1 cellular context compared by ENCODE assay signal in the genomic region with DNA sequence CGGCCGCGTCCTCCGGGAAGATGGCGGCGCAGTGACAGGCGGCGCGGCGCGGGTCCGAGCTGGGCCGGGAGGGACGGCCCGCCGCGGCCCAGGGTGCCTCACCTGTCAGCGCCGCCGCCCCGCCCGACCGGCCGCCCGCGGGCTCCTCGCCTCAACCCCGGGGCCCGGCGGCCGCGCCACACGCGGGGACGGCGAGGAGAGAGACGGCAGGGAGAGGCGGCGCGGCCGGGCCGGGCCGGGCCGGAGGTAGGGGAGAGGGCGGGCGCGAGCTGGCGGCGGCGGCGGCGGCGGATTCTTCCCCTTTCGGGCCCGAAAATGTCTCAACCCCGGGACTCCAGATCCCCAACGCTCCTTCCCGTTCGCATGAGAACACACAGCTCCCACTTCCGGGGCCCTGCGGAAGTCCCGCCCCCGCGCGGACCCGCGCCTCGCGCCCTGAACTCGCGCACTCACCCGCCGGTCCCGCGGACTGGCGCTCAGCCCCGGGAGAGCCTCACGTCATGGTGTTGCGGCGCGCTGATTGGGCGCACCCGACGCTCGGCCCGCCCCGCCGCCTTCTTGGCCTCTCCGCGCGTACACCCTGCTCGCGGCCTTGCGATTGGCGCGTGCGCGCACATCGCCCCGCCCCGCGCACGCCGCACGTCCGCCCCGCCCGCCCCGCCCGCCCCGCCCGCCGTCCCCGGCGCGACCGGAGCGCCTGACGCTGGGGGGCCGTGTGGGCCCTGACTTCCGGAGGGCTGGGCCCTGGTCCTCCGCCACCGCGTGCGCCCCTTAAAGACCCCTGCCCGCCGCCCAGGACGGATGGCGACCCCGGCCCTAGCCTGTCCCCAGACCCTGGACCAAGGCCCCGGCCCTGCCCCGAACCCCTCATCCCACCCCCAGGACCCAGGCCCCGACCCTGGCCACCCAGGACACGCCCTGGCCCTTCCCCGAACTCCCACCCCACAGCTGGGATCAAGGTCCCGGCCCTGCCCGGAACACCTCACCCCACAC.
TF ChIP-seq lines count a peak whose summit lies in the region.

A gene (minus strand): TSS at position 380 of the 993 bp plus-strand sequence. CDS start 45,984 bp downstream, outside the sequence.

TF ChIP-seq in HepG2, 621 proteins besides CTCF, POLR2A, EP300 and RAD21 (continued from another document and continues in another):
- TF ChIP-seq, protein P1, sequence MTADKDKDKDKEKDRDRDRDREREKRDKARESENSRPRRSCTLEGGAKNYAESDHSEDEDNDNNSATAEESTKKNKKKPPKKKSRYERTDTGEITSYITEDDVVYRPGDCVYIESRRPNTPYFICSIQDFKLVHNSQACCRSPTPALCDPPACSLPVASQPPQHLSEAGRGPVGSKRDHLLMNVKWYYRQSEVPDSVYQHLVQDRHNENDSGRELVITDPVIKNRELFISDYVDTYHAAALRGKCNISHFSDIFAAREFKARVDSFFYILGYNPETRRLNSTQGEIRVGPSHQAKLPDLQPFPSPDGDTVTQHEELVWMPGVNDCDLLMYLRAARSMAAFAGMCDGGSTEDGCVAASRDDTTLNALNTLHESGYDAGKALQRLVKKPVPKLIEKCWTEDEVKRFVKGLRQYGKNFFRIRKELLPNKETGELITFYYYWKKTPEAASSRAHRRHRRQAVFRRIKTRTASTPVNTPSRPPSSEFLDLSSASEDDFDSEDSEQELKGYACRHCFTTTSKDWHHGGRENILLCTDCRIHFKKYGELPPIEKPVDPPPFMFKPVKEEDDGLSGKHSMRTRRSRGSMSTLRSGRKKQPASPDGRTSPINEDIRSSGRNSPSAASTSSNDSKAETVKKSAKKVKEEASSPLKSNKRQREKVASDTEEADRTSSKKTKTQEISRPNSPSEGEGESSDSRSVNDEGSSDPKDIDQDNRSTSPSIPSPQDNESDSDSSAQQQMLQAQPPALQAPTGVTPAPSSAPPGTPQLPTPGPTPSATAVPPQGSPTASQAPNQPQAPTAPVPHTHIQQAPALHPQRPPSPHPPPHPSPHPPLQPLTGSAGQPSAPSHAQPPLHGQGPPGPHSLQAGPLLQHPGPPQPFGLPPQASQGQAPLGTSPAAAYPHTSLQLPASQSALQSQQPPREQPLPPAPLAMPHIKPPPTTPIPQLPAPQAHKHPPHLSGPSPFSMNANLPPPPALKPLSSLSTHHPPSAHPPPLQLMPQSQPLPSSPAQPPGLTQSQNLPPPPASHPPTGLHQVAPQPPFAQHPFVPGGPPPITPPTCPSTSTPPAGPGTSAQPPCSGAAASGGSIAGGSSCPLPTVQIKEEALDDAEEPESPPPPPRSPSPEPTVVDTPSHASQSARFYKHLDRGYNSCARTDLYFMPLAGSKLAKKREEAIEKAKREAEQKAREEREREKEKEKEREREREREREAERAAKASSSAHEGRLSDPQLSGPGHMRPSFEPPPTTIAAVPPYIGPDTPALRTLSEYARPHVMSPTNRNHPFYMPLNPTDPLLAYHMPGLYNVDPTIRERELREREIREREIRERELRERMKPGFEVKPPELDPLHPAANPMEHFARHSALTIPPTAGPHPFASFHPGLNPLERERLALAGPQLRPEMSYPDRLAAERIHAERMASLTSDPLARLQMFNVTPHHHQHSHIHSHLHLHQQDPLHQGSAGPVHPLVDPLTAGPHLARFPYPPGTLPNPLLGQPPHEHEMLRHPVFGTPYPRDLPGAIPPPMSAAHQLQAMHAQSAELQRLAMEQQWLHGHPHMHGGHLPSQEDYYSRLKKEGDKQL (CRISPR knock-in tag; IDR thresholded peaks at IDR 0.05; ENCODE audit: low read depth): no peak
- TF ChIP-seq, protein P2, sequence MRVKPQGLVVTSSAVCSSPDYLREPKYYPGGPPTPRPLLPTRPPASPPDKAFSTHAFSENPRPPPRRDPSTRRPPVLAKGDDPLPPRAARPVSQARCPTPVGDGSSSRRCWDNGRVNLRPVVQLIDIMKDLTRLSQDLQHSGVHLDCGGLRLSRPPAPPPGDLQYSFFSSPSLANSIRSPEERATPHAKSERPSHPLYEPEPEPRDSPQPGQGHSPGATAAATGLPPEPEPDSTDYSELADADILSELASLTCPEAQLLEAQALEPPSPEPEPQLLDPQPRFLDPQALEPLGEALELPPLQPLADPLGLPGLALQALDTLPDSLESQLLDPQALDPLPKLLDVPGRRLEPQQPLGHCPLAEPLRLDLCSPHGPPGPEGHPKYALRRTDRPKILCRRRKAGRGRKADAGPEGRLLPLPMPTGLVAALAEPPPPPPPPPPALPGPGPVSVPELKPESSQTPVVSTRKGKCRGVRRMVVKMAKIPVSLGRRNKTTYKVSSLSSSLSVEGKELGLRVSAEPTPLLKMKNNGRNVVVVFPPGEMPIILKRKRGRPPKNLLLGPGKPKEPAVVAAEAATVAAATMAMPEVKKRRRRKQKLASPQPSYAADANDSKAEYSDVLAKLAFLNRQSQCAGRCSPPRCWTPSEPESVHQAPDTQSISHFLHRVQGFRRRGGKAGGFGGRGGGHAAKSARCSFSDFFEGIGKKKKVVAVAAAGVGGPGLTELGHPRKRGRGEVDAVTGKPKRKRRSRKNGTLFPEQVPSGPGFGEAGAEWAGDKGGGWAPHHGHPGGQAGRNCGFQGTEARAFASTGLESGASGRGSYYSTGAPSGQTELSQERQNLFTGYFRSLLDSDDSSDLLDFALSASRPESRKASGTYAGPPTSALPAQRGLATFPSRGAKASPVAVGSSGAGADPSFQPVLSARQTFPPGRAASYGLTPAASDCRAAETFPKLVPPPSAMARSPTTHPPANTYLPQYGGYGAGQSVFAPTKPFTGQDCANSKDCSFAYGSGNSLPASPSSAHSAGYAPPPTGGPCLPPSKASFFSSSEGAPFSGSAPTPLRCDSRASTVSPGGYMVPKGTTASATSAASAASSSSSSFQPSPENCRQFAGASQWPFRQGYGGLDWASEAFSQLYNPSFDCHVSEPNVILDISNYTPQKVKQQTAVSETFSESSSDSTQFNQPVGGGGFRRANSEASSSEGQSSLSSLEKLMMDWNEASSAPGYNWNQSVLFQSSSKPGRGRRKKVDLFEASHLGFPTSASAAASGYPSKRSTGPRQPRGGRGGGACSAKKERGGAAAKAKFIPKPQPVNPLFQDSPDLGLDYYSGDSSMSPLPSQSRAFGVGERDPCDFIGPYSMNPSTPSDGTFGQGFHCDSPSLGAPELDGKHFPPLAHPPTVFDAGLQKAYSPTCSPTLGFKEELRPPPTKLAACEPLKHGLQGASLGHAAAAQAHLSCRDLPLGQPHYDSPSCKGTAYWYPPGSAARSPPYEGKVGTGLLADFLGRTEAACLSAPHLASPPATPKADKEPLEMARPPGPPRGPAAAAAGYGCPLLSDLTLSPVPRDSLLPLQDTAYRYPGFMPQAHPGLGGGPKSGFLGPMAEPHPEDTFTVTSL (CRISPR knock-in tag; IDR thresholded peaks at IDR 0.05; ENCODE audit: borderline replicate concordance): no peak
- TF ChIP-seq ZNF782 (CRISPR knock-in tag; IDR thresholded peaks at IDR 0.05; ENCODE audit: borderline replicate concordance): no peak
- TF ChIP-seq NFE2 (CRISPR knock-in tag; IDR thresholded peaks at IDR 0.05): no peak
- peak; percentile 33; the same call in 1 of the 2 replicates for TF ChIP-seq ZNF205 (CRISPR knock-in tag; IDR thresholded peaks at IDR 0.05)
- TF ChIP-seq, protein P3, sequence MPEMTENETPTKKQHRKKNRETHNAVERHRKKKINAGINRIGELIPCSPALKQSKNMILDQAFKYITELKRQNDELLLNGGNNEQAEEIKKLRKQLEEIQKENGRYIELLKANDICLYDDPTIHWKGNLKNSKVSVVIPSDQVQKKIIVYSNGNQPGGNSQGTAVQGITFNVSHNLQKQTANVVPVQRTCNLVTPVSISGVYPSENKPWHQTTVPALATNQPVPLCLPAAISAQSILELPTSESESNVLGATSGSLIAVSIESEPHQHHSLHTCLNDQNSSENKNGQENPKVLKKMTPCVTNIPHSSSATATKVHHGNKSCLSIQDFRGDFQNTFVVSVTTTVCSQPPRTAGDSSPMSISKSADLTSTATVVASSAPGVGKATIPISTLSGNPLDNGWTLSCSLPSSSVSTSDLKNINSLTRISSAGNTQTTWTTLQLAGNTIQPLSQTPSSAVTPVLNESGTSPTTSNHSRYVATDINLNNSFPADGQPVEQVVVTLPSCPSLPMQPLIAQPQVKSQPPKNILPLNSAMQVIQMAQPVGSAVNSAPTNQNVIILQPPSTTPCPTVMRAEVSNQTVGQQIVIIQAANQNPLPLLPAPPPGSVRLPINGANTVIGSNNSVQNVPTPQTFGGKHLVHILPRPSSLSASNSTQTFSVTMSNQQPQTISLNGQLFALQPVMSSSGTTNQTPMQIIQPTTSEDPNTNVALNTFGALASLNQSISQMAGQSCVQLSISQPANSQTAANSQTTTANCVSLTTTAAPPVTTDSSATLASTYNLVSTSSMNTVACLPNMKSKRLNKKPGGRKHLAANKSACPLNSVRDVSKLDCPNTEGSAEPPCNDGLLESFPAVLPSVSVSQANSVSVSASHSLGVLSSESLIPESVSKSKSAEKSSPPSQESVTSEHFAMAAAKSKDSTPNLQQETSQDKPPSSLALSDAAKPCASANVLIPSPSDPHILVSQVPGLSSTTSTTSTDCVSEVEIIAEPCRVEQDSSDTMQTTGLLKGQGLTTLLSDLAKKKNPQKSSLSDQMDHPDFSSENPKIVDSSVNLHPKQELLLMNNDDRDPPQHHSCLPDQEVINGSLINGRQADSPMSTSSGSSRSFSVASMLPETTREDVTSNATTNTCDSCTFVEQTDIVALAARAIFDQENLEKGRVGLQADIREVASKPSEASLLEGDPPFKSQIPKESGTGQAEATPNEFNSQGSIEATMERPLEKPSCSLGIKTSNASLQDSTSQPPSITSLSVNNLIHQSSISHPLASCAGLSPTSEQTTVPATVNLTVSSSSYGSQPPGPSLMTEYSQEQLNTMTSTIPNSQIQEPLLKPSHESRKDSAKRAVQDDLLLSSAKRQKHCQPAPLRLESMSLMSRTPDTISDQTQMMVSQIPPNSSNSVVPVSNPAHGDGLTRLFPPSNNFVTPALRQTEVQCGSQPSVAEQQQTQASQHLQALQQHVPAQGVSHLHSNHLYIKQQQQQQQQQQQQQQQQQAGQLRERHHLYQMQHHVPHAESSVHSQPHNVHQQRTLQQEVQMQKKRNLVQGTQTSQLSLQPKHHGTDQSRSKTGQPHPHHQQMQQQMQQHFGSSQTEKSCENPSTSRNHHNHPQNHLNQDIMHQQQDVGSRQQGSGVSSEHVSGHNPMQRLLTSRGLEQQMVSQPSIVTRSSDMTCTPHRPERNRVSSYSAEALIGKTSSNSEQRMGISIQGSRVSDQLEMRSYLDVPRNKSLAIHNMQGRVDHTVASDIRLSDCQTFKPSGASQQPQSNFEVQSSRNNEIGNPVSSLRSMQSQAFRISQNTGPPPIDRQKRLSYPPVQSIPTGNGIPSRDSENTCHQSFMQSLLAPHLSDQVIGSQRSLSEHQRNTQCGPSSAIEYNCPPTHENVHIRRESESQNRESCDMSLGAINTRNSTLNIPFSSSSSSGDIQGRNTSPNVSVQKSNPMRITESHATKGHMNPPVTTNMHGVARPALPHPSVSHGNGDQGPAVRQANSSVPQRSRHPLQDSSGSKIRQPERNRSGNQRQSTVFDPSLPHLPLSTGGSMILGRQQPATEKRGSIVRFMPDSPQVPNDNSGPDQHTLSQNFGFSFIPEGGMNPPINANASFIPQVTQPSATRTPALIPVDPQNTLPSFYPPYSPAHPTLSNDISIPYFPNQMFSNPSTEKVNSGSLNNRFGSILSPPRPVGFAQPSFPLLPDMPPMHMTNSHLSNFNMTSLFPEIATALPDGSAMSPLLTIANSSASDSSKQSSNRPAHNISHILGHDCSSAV (CRISPR knock-in tag; IDR thresholded peaks at IDR 0.05; ENCODE audit: borderline replicate concordance): no peak
- TF ChIP-seq ATF7 (IDR thresholded peaks at IDR 0.05): no peak
- TF ChIP-seq ATF7 (CRISPR knock-in tag; IDR thresholded peaks at IDR 0.05): no peak
- TF ChIP-seq ATF1 (CRISPR knock-in tag; IDR thresholded peaks at IDR 0.05): no peak
- TF ChIP-seq NRL (CRISPR knock-in tag; IDR thresholded peaks at IDR 0.05; ENCODE audit: borderline replicate concordance): no peak
- peak; percentile 65 for TF ChIP-seq ASH2L (IDR thresholded peaks at IDR 0.05; ENCODE audit: insufficient read length, low read depth, low read length)
- no peak for TF ChIP-seq TCF7 (IDR thresholded peaks at IDR 0.05; ENCODE audit: low read depth)
- TF ChIP-seq SP1 (IDR thresholded peaks at IDR 0.05): no peak
- peak; percentile 45; the same call in 1 of the 2 replicates for TF ChIP-seq SP1 (CRISPR knock-in tag; IDR thresholded peaks at IDR 0.05)
- no peak for TF ChIP-seq ZNF781 (CRISPR knock-in tag; IDR thresholded peaks at IDR 0.05; ENCODE audit: borderline replicate concordance, not compliant biosample characterization)
- TF ChIP-seq NFYB (CRISPR knock-in tag; IDR thresholded peaks at IDR 0.05): peak; percentile 84
- TF ChIP-seq HHEX (CRISPR knock-in tag; IDR thresholded peaks at IDR 0.05): no peak
- TF ChIP-seq, protein P4, sequence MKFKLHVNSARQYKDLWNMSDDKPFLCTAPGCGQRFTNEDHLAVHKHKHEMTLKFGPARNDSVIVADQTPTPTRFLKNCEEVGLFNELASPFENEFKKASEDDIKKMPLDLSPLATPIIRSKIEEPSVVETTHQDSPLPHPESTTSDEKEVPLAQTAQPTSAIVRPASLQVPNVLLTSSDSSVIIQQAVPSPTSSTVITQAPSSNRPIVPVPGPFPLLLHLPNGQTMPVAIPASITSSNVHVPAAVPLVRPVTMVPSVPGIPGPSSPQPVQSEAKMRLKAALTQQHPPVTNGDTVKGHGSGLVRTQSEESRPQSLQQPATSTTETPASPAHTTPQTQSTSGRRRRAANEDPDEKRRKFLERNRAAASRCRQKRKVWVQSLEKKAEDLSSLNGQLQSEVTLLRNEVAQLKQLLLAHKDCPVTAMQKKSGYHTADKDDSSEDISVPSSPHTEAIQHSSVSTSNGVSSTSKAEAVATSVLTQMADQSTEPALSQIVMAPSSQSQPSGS (CRISPR knock-in tag; IDR thresholded peaks at IDR 0.05): peak; percentile 29; the same call in 1 of the 2 replicates
- no peak for TF ChIP-seq MBNL3 (CRISPR knock-in tag; conservative IDR thresholded peaks at IDR 0.05)
- no peak for TF ChIP-seq KLF11 (CRISPR knock-in tag; IDR thresholded peaks at IDR 0.05)
- TF ChIP-seq, protein P5, sequence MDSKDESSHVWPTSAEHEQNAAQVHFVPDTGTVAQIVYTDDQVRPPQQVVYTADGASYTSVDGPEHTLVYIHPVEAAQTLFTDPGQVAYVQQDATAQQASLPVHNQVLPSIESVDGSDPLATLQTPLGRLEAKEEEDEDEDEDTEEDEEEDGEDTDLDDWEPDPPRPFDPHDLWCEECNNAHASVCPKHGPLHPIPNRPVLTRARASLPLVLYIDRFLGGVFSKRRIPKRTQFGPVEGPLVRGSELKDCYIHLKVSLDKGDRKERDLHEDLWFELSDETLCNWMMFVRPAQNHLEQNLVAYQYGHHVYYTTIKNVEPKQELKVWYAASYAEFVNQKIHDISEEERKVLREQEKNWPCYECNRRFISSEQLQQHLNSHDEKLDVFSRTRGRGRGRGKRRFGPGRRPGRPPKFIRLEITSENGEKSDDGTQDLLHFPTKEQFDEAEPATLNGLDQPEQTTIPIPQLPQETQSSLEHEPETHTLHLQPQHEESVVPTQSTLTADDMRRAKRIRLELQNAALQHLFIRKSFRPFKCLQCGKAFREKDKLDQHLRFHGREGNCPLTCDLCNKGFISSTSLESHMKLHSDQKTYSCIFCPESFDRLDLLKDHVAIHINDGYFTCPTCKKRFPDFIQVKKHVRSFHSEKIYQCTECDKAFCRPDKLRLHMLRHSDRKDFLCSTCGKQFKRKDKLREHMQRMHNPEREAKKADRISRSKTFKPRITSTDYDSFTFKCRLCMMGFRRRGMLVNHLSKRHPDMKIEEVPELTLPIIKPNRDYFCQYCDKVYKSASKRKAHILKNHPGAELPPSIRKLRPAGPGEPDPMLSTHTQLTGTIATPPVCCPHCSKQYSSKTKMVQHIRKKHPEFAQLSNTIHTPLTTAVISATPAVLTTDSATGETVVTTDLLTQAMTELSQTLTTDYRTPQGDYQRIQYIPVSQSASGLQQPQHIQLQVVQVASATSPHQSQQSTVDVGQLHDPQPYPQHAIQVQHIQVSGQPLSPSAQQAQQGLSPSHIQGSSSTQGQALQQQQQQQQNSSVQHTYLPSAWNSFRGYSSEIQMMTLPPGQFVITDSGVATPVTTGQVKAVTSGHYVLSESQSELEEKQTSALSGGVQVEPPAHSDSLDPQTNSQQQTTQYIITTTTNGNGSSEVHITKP (CRISPR knock-in tag; IDR thresholded peaks at IDR 0.05; ENCODE audit: low read depth): no peak
